Comparison of ENCODE assay signal across 9 cellular contexts in genomic region chr20:45342863-45343444, GRCh38. TPM values are rescaled to one million over a fixed set of nuclear protein-coding genes. Genes with fewer than 3 reads are reported as not detected.
A peak's percentile ranks its signal among the peaks of the same experiment; 100 is the strongest.
DNase-seq lines count a peak whose midpoint lies in the region; ATAC-seq, FAIRE-seq and TF ChIP-seq lines count a peak whose summit lies in the region.
"Had no signal": no experiment of that assay in that cellular context is flagged by ENCODE, and none has a peak within 500 bp of the region (broad histone marks: within the 10 kb centered on the region; RNA-seq: fewer than 3 reads in every experiment).

No MANE protein-coding gene starts in this region.

- H4K20me1 ChIP-seq in endothelial cell of umbilical vein (replicated peaks; ENCODE audit: control insufficient read depth, extremely low read depth, insufficient read depth, low read length): no peaks in the 10 kb centered on the region

- ATAC-seq in heart right ventricle (no peak), HG03521 (IDR thresholded peaks at IDR 0.05; ENCODE audit: unreplicated experiment) (no peak)
- ATAC-seq: stimulated activated effector memory CD8-positive, alpha-beta T cell treated with anti-CD3 and anti-CD28 coated beads, Interleukin-12 subunit alpha, Interleukin-12 subunit beta, amount 100 ng/mL, for 72 hours had no signal

- no peak overlapping the region for H3K4me2 ChIP-seq in endothelial cell of umbilical vein (ENCODE audit: insufficient read depth, low read length)

- WGBS in heart right ventricle, 2 donors: 52 to 60% methylated on average over 6 of the region's 6 CpGs

- intact Hi-C loops in heart right ventricle (cut with DNase I): loop anchor here in 4 of 10 donors (1.0 to 2.0 kb wide), 2 partner anchors 15 to 16 kb away; no protein-coding TSS in a partner anchor
- intact Hi-C loops in cardiac septum (cut with DNase I): loop anchor here (1.0 to 2.0 kb wide), 2 partner anchors 15 to 64 kb away; no protein-coding TSS in a partner anchor
- intact Hi-C loops in endothelial cell of umbilical vein (cut with micrococcal nuclease): loop anchor here (10.0 kb wide), 1 partner anchor 572 kb away; the partner anchor contains the start of gene PLTP
- intact Hi-C loops in vagina (cut with DNase I): no loop called here

- TF ChIP-seq POLR2A in endothelial cell of umbilical vein (IDR thresholded peaks at IDR 0.05; ENCODE audit: low read depth, low read length) (no peak), vagina (IDR thresholded peaks at IDR 0.05) (no peak)

- H3K36me3 ChIP-seq in heart right ventricle: peaks cover 0 to 6% (median 0%) of the 10 kb centered on the region in 9 donors
- peaks cover 0 to 3% of the 10 kb centered on the region in 2 experiments for H3K36me3 ChIP-seq in endothelial cell of umbilical vein (ENCODE audit: control insufficient read depth in 2 of 2, extremely low read depth in 1 of 2, insufficient read depth in 2 of 2, low read length in 2 of 2)
- peaks cover 0 to 4% of the 10 kb centered on the region in 2 donors for H3K36me3 ChIP-seq in muscle layer of duodenum (ENCODE audit: control insufficient read depth in 1 of 2, insufficient read depth in 2 of 2, low read length in 2 of 2)
- H3K36me3 ChIP-seq in vagina: no peaks in the 10 kb centered on the region

- dilution Hi-C loops in endothelial cell of umbilical vein (cut with MboI; ENCODE audit: extremely low pct_ligation_motif_present, low sequenced_read_pairs): no loop called here

- no peak for TF ChIP-seq CTCF in heart right ventricle (IDR thresholded peaks at IDR 0.05)
- TF ChIP-seq CTCF in endothelial cell of umbilical vein (IDR thresholded peaks at IDR 0.05; ENCODE audit: extremely low read depth in 1 of 2, insufficient read depth in 1 of 2, low read depth in 1 of 2, low read length in 2 of 2): no peak
- TF ChIP-seq CTCF in vagina (IDR thresholded peaks at IDR 0.05): no peak

- FAIRE-seq in endothelial cell of umbilical vein (lab: Jason Lieb, UNC): no peak
- FAIRE-seq in frontal cortex (lab: Jason Lieb, UNC): no peak

- H3K9me3 ChIP-seq in heart right ventricle (no peaks in the 10 kb centered on the region), endothelial cell of umbilical vein (replicated peaks; ENCODE audit: control insufficient read depth, insufficient read depth, low read length) (no peaks in the 10 kb centered on the region), muscle layer of duodenum (ENCODE audit: control insufficient read depth in 1 of 2, low read length in 2 of 2) (no peaks in the 10 kb centered on the region), vagina (no peaks in the 10 kb centered on the region)

- peaks cover 85% of the 10 kb centered on the region for H3K79me2 ChIP-seq in endothelial cell of umbilical vein (ENCODE audit: control insufficient read depth, insufficient read depth, low read length)

- no peaks in the 10 kb centered on the region for H3K9me1 ChIP-seq in endothelial cell of umbilical vein (replicated peaks; ENCODE audit: control insufficient read depth, extremely low read depth, insufficient read depth, low read length)

- H2AFZ ChIP-seq in endothelial cell of umbilical vein (ENCODE audit: low read depth, low read length): no peak overlapping the region

- BruUV-seq in endothelial cell of umbilical vein (replicated peaks; lab: Mats Ljungman, UMichigan): no TSS peak

- POLR2A ChIA-PET in endothelial cell of umbilical vein (lab: Charles Lee): interaction anchor here (1.9 kb wide), 1 partner anchor 20 kb away, joined by 4 read pairs; the partner anchor contains the start of gene SYS1

- H3K4me1 ChIP-seq in heart right ventricle: peaks cover 11 to 94% (median 86%) of the 10 kb centered on the region in 9 donors
- peaks cover 65% of the 10 kb centered on the region for H3K4me1 ChIP-seq in endothelial cell of umbilical vein (ENCODE audit: control insufficient read depth, extremely low read depth, insufficient read depth, low read length)
- peaks cover 51 to 64% of the 10 kb centered on the region in 2 donors for H3K4me1 ChIP-seq in muscle layer of duodenum (ENCODE audit: control insufficient read depth in 1 of 2, insufficient read depth in 2 of 2, low read length in 2 of 2)
- H3K4me1 ChIP-seq in vagina: peaks cover 87% of the 10 kb centered on the region

- no peaks in the 10 kb centered on the region for H3K27me3 ChIP-seq in heart right ventricle
- H3K27me3 ChIP-seq in endothelial cell of umbilical vein (ENCODE audit: control insufficient read depth in 2 of 2, insufficient read depth in 2 of 2, low read length in 2 of 2): no peaks in the 10 kb centered on the region
- no peaks in the 10 kb centered on the region for H3K27me3 ChIP-seq in muscle layer of duodenum (ENCODE audit: low read depth, low read length)
- no peaks in the 10 kb centered on the region for H3K27me3 ChIP-seq in vagina

- DNase-seq in heart right ventricle: no peak
- DNase-seq in cardiac septum (ENCODE audit: low spot score): no peak
- DNase-seq in endothelial cell of umbilical vein (ENCODE audit: low read depth, low spot score): no peak
- no peak for DNase-seq in vagina (ENCODE audit: extremely low spot score in 2 of 2)
- DNase-seq in foreskin melanocyte: no peak
- no peak for DNase-seq in frontal cortex (ENCODE audit: low spot score in 2 of 2)

- H3K9ac ChIP-seq in endothelial cell of umbilical vein (replicated peaks; ENCODE audit: extremely low read depth, insufficient read depth, low read length): no peak overlapping the region

- H3K27ac ChIP-seq in heart right ventricle: peak overlapping the region; percentile 83 to 97 (median 94)
- H3K27ac ChIP-seq in endothelial cell of umbilical vein (ENCODE audit: insufficient read depth, low read depth, low read length): peak overlapping the region; percentile 1
- H3K27ac ChIP-seq in muscle layer of duodenum (ENCODE audit: low read length): peak overlapping the region; percentile 98
- H3K27ac ChIP-seq in vagina: peak overlapping the region; percentile 91

- H3K4me3 ChIP-seq in heart right ventricle: peak overlapping the region in 1 of 10 donors; percentile 18
- H3K4me3 ChIP-seq in endothelial cell of umbilical vein (replicated peaks in 1 of 3; ENCODE audit: insufficient read depth in 1 of 3, low read depth in 1 of 3, low read length in 3 of 3): no peak overlapping the region
- peak overlapping the region; percentile 38 to 53 for H3K4me3 ChIP-seq in muscle layer of duodenum (ENCODE audit: low read depth in 1 of 2, low read length in 2 of 2)
- H3K4me3 ChIP-seq in vagina: no peak overlapping the region

- CTCF ChIA-PET in endothelial cell of umbilical vein (lab: Charles Lee): interaction anchor here (1.4 to 2.3 kb wide), 5 partner anchors 20 to 94 kb away, joined by 3 to 22 read pairs (median 9); partner anchors contain the start of gene SYS1

RNA-seq across cellular contexts. Expression of gene SDC4, which starts 5.3 kb away (rescaled TPM):
- total RNA-seq in heart right ventricle: 100 to 1,000 TPM in 5 of 10 donors, 10 to 100 TPM in 5; 66.9 to 161 (median 102) TPM
- polyA plus RNA-seq in heart right ventricle: 10 to 100 TPM; 48.4 to 64.5 TPM
- 100 TPM for total RNA-seq in cardiac septum
- 28.7 and 32.0 TPM in 2 replicates for total RNA-seq in endothelial cell of umbilical vein
- polyA plus RNA-seq in endothelial cell of umbilical vein: 23.1 and 26.3 TPM in 2 replicates
- polyA plus RNA-seq in endothelial cell of umbilical vein (2011; cell fraction: cytosol; rRNA removed): 21.9 and 24.6 TPM in 2 replicates
- 12.5 and 13.1 TPM in 2 replicates for polyA plus RNA-seq in endothelial cell of umbilical vein (2011; cell fraction: nucleus; rRNA removed)
- polyA plus RNA-seq in endothelial cell of umbilical vein (2012): 39.6 and 39.9 TPM in 2 replicates
- polyA minus RNA-seq in endothelial cell of umbilical vein: 35.6 and 41.7 TPM in 2 replicates
- 39.9 TPM for polyA minus RNA-seq in endothelial cell of umbilical vein (2011; cell fraction: cytosol; rRNA and poly(A)+ RNA removed)
- 5.9 and 7.6 TPM in 2 replicates for polyA minus RNA-seq in endothelial cell of umbilical vein (2011; cell fraction: nucleus; rRNA and poly(A)+ RNA removed)
- total RNA-seq in vagina: 62.6 TPM
- total RNA-seq in frontal cortex: 0.82 TPM

RNA-seq across cellular contexts. Expression of gene SYS1, which starts 20.0 kb away (rescaled TPM):
- total RNA-seq in heart right ventricle: 10 to 100 TPM; 13.9 to 27.9 (median 18.2) TPM
- 10 to 100 TPM; 11.7 to 34.5 TPM for polyA plus RNA-seq in heart right ventricle
- 17.4 TPM for total RNA-seq in cardiac septum
- 22.3 and 27.4 TPM in 2 replicates for total RNA-seq in endothelial cell of umbilical vein
- polyA plus RNA-seq in endothelial cell of umbilical vein: 79.6 and 91.8 TPM in 2 replicates
- polyA plus RNA-seq in endothelial cell of umbilical vein (2011; cell fraction: cytosol; rRNA removed): 45.7 and 47.1 TPM in 2 replicates
- polyA plus RNA-seq in endothelial cell of umbilical vein (2011; cell fraction: nucleus; rRNA removed): 27.8 and 30.1 TPM in 2 replicates
- polyA plus RNA-seq in endothelial cell of umbilical vein (2012): 21.2 and 22.0 TPM in 2 replicates
- 65.4 and 73.2 TPM in 2 replicates for polyA minus RNA-seq in endothelial cell of umbilical vein
- 34.8 TPM for polyA minus RNA-seq in endothelial cell of umbilical vein (2011; cell fraction: cytosol; rRNA and poly(A)+ RNA removed)
- 34.8 and 36.4 TPM in 2 replicates for polyA minus RNA-seq in endothelial cell of umbilical vein (2011; cell fraction: nucleus; rRNA and poly(A)+ RNA removed)
- 44.9 TPM for total RNA-seq in vagina
- 25.7 TPM for total RNA-seq in frontal cortex

RNA-seq across cellular contexts. Expression of gene MATN4, which starts 34.9 kb away (rescaled TPM):
- total RNA-seq in heart right ventricle (under 1 TPM in 2 of 10 donors, not detected in 8; 0.24 to 0.28 TPM), cardiac septum (not detected), endothelial cell of umbilical vein (0.14 TPM in 1 of 2 replicates, not detected in the other), vagina (not detected), frontal cortex (under 0.01 TPM)
- polyA plus RNA-seq in heart right ventricle (under 1 TPM in 1 of 2 donors, not detected in 1; 0.06 TPM), endothelial cell of umbilical vein (0.10 and 0.11 TPM in 2 replicates)
- 0.03 TPM in 1 of 2 replicates, not detected in the other for polyA plus RNA-seq in endothelial cell of umbilical vein (2011; cell fraction: cytosol; rRNA removed)
- polyA plus RNA-seq in endothelial cell of umbilical vein (2011; cell fraction: nucleus; rRNA removed): not detected in 2 replicates
- not detected in 2 replicates for polyA plus RNA-seq in endothelial cell of umbilical vein (2012)
- 0.11 and 0.17 TPM in 2 replicates for polyA minus RNA-seq in endothelial cell of umbilical vein
- not detected for polyA minus RNA-seq in endothelial cell of umbilical vein (2011; cell fraction: cytosol; rRNA and poly(A)+ RNA removed)
- polyA minus RNA-seq in endothelial cell of umbilical vein (2011; cell fraction: nucleus; rRNA and poly(A)+ RNA removed): not detected in 2 replicates

RNA-seq across cellular contexts. Expression of gene TP53TG5, which starts 35.2 kb away (rescaled TPM):
- total RNA-seq in heart right ventricle (1 to 10 TPM in 8 of 10 donors, under 1 TPM in 2; 0.59 to 2.4 (median 1.3) TPM), cardiac septum (2.2 TPM), endothelial cell of umbilical vein (not detected in 2 replicates), vagina (not detected), frontal cortex (not detected)
- polyA plus RNA-seq in heart right ventricle (1 to 10 TPM in 1 of 2 donors, under 1 TPM in 1; 0.43 to 1.1 TPM), endothelial cell of umbilical vein (not detected in 2 replicates)
- not detected in 2 replicates for polyA plus RNA-seq in endothelial cell of umbilical vein (2011; cell fraction: cytosol; rRNA removed)
- not detected in 2 replicates for polyA plus RNA-seq in endothelial cell of umbilical vein (2011; cell fraction: nucleus; rRNA removed)
- 0.12 and 0.22 TPM in 2 replicates for polyA plus RNA-seq in endothelial cell of umbilical vein (2012)
- not detected in 2 replicates for polyA minus RNA-seq in endothelial cell of umbilical vein
- not detected for polyA minus RNA-seq in endothelial cell of umbilical vein (2011; cell fraction: cytosol; rRNA and poly(A)+ RNA removed)
- polyA minus RNA-seq in endothelial cell of umbilical vein (2011; cell fraction: nucleus; rRNA and poly(A)+ RNA removed): not detected in 2 replicates

RNA-seq across cellular contexts. Expression of gene RBPJL, which starts 36.3 kb away (rescaled TPM):
- total RNA-seq in heart right ventricle (not detected), cardiac septum (not detected), endothelial cell of umbilical vein (not detected in 2 replicates), vagina (not detected), frontal cortex (not detected)
- polyA plus RNA-seq in heart right ventricle (under 1 TPM in 1 of 2 donors, not detected in 1; 0.06 TPM), endothelial cell of umbilical vein (not detected in 2 replicates)
- polyA plus RNA-seq in endothelial cell of umbilical vein (2011; cell fraction: cytosol; rRNA removed): not detected in 2 replicates
- not detected in 2 replicates for polyA plus RNA-seq in endothelial cell of umbilical vein (2011; cell fraction: nucleus; rRNA removed)
- polyA plus RNA-seq in endothelial cell of umbilical vein (2012): not detected in 2 replicates
- not detected in 2 replicates for polyA minus RNA-seq in endothelial cell of umbilical vein
- polyA minus RNA-seq in endothelial cell of umbilical vein (2011; cell fraction: cytosol; rRNA and poly(A)+ RNA removed): not detected
- not detected in 2 replicates for polyA minus RNA-seq in endothelial cell of umbilical vein (2011; cell fraction: nucleus; rRNA and poly(A)+ RNA removed)

Comparison
In these comparisons a context has a peak if more than half of its experiments do, and no peak if none do; other contexts are left out.
1. H3K27ac ChIP-seq: peak in every context shown above with its lines; median percentile 98 in muscle layer of duodenum; 94 in heart right ventricle; 91 in vagina; 1 in endothelial cell of umbilical vein.
2. H3K4me3 ChIP-seq: peak in muscle layer of duodenum (2 of 2); none in endothelial cell of umbilical vein (0 of 3) and vagina (0 of 2).
3. RNA of gene SDC4, which starts 5.3 kb away (total RNA-seq): 66.9 to 161 TPM in heart right ventricle, 100 TPM in cardiac septum (single experiment), 62.6 TPM in vagina (single experiment) and 28.7 to 32.0 TPM in endothelial cell of umbilical vein; 0.82 TPM in frontal cortex (single experiment); every median in the first group is over 10 times any median in the second.